1 cellular context compared by ENCODE assay signal in genomic region chr20:3239867-3240775, GRCh38.
TF ChIP-seq lines count a peak whose summit lies in the region.

No MANE protein-coding gene starts in this region.

TF ChIP-seq in HepG2, 621 proteins besides CTCF, POLR2A, EP300 and RAD21 (continued from another document and continues in another):
- TF ChIP-seq ZBTB43 (CRISPR knock-in tag; conservative IDR thresholded peaks at IDR 0.05), result no peak
- TF ChIP-seq MAF1 (CRISPR knock-in tag; IDR thresholded peaks at IDR 0.05; ENCODE audit: borderline replicate concordance), result no peak; the same call in 1 of the 2 replicates
- TF ChIP-seq ZSCAN31 (CRISPR knock-in tag; IDR thresholded peaks at IDR 0.05; ENCODE audit: low read depth), result no peak
- TF ChIP-seq CHD2 (IDR thresholded peaks at IDR 0.05; ENCODE audit: low read depth, low read length), result no peak
- no peak for TF ChIP-seq NR3C1 (CRISPR knock-in tag; IDR thresholded peaks at IDR 0.05)
- 0 out of 4 replicates have a peak, but pooled peaks of 1 of the 2 experiments have one; percentile 3 for TF ChIP-seq HMGXB4 (CRISPR knock-in tag; IDR thresholded peaks at IDR 0.05; ENCODE audit: borderline replicate concordance in 1 of 2, low read depth in 1 of 2)
- TF ChIP-seq ZNF34 (CRISPR knock-in tag; IDR thresholded peaks at IDR 0.05; ENCODE audit: borderline replicate concordance), result no peak
- TF ChIP-seq TRAFD1 (CRISPR knock-in tag; IDR thresholded peaks at IDR 0.05; ENCODE audit: borderline replicate concordance), result no peak
- TF ChIP-seq ZNF282 (IDR thresholded peaks at IDR 0.05; ENCODE audit: partially characterized antibody), result no peak
- no peak for TF ChIP-seq ELF3 (CRISPR knock-in tag; IDR thresholded peaks at IDR 0.05)
- no peak for TF ChIP-seq ZNF883 (CRISPR knock-in tag; IDR thresholded peaks at IDR 0.05; ENCODE audit: not compliant biosample characterization)
- 0 out of 2 replicates have a peak, but pooled peaks have one; percentile 1 for TF ChIP-seq ZNF639 (CRISPR knock-in tag; conservative IDR thresholded peaks at IDR 0.05)
- TF ChIP-seq ZSCAN5A (CRISPR knock-in tag; IDR thresholded peaks at IDR 0.05; ENCODE audit: borderline replicate concordance), result no peak
- no peak for TF ChIP-seq ARID3A (IDR thresholded peaks at IDR 0.05; ENCODE audit: low read depth, low read length)
- TF ChIP-seq MBD4 (IDR thresholded peaks at IDR 0.05; ENCODE audit: borderline replicate concordance, low read length), result no peak
- no peak for TF ChIP-seq FOSL1 (CRISPR knock-in tag; IDR thresholded peaks at IDR 0.05; ENCODE audit: borderline replicate concordance)
- 0 out of 2 replicates have a peak, but pooled peaks have one; percentile 26 for TF ChIP-seq MEIS2 (CRISPR knock-in tag; IDR thresholded peaks at IDR 0.05)
- no peak for TF ChIP-seq FLYWCH1 (CRISPR knock-in tag; IDR thresholded peaks at IDR 0.05)
- TF ChIP-seq ZNF749 (CRISPR knock-in tag; IDR thresholded peaks at IDR 0.05; ENCODE audit: borderline replicate concordance), result no peak
- 0 out of 2 replicates have a peak, but pooled peaks have one; percentile 20 for TF ChIP-seq THAP9 (CRISPR knock-in tag; IDR thresholded peaks at IDR 0.05; ENCODE audit: borderline replicate concordance)
- peak; percentile 27 for TF ChIP-seq DNMT1 (CRISPR knock-in tag; IDR thresholded peaks at IDR 0.05)
- no peak; the same call in 1 of the 2 replicates for TF ChIP-seq HIVEP1 (CRISPR knock-in tag; IDR thresholded peaks at IDR 0.05)
- no peak for TF ChIP-seq KAT7 (CRISPR knock-in tag; IDR thresholded peaks at IDR 0.05; ENCODE audit: borderline replicate concordance)
- TF ChIP-seq MAX (IDR thresholded peaks at IDR 0.05), result peak; percentile 15; the same call in 1 of the 2 replicates
- TF ChIP-seq NBN (conservative IDR thresholded peaks at IDR 0.05), result no peak
- no peak for TF ChIP-seq GPBP1L1 (CRISPR knock-in tag; IDR thresholded peaks at IDR 0.05)
- no peak for TF ChIP-seq KDM4B (CRISPR knock-in tag; IDR thresholded peaks at IDR 0.05)
- TF ChIP-seq ZMYM3 (CRISPR knock-in tag; IDR thresholded peaks at IDR 0.05), result no peak
- TF ChIP-seq ZNF280D (CRISPR knock-in tag; IDR thresholded peaks at IDR 0.05), result 0 out of 2 replicates have a peak, but pooled peaks have one; percentile 13
- no peak for TF ChIP-seq BRF2 (CRISPR knock-in tag; IDR thresholded peaks at IDR 0.05)
- 0 out of 2 replicates have a peak, but pooled peaks have one; percentile 8 for TF ChIP-seq HDAC1 (CRISPR knock-in tag; IDR thresholded peaks at IDR 0.05)
- no peak for TF ChIP-seq ZNF605 (CRISPR knock-in tag; IDR thresholded peaks at IDR 0.05)
